In the genomic region with DNA sequence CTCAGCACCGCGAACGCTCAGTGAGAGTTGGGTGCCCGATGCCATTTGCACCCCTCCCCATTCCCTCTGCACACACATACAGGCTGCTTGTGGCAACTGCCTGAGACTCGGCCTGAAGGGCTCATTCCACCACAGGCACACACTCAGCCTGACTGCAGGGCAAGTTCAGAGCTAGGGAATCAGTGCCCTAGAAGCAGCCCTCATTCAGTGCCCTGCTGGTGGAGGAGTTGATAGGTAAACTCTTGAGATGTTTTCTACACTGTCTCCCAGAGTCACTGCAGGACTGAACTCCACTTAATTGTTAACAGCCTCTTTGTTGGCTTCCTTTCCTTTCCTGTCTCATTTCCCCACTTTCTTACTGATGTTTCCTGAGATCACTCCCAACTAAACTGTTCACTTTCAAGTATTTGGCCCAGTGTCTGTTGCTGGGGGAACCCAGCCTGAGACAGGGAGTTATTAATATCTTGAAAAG, we compare ENCODE assay signal across 13 cellular contexts. TPM values are rescaled to one million over a fixed set of nuclear protein-coding genes. Genes with fewer than 3 reads are reported as not detected.
DNase-seq lines count a peak whose midpoint lies in the region; ATAC-seq, FAIRE-seq and TF ChIP-seq lines count a peak whose summit lies in the region.
"Had no signal": no experiment of that assay in that cellular context is flagged by ENCODE, and none has a peak within 500 bp of the region (broad histone marks: within the 10 kb centered on the region; RNA-seq: fewer than 3 reads in every experiment).

No MANE protein-coding gene starts in this region.

- no peak overlapping the region for H3K14ac ChIP-seq in H1 (ENCODE audit: insufficient read length)

- H3K4me1 ChIP-seq in H1 (replicated peaks in 1 of 4; ENCODE audit: control insufficient read depth in 3 of 4, insufficient read depth in 4 of 4, low read length in 3 of 4) (peaks cover 0 to 7% (median 1%) of the 10 kb centered on the region in 4 experiments; a peak in 3 of 7 replicates), thoracic aorta (ENCODE audit: control insufficient read depth in 1 of 2, low read depth in 2 of 2) (peaks cover 25 to 39% of the 10 kb centered on the region in 2 donors)

- H3K18ac ChIP-seq in H1 (ENCODE audit: extremely low read depth, low read length), result no peak overlapping the region; the same call in 1 of the 2 replicates

- no peak overlapping the region for H3K4me2 ChIP-seq in H1 (ENCODE audit: insufficient read depth in 1 of 2, low read depth in 2 of 2, low read length in 2 of 2)

- H2BK15ac ChIP-seq in H1 (ENCODE audit: low read length), result no peak overlapping the region

- POLR2A ChIA-PET in H1 (lab: Charles Lee; ENCODE audit: partially characterized antibody), result interaction anchor here (1.0 kb wide), 1 partner anchor 26 kb away, joined by 3 read pairs; a partner anchor contains a TSS

- ATAC-seq in thoracic aorta (ENCODE audit: insufficient number of reproducible peaks, low FRiP score, low read depth) (no peak), GM18517 (IDR thresholded peaks at IDR 0.05; ENCODE audit: unreplicated experiment) (no peak)
- ATAC-seq: activated CD8-positive, alpha-beta T cell treated with anti-CD3 and anti-CD28 coated beads, Interleukin-2, amount 10 ng/mL, durations not matched to agents 7 days and 5 days; T-helper 17 cell had no signal

- H2AK5ac ChIP-seq in H1 (ENCODE audit: low read depth, low read length), result no peak overlapping the region

- peak overlapping the region; percentile 16 for H4K91ac ChIP-seq in H1 (replicated peaks; ENCODE audit: insufficient read length, low read length)

- H3K56ac ChIP-seq in H1 (replicated peaks; ENCODE audit: insufficient read length, low read depth, low read length), result no peak overlapping the region

- H3K23me2 ChIP-seq in H1 (ENCODE audit: low read depth, low read length), result no peaks in the 10 kb centered on the region

- H3K36me3 ChIP-seq in H1 (ENCODE audit: control insufficient read depth in 2 of 4, insufficient read depth in 4 of 4, low read length in 3 of 4), result no peaks in the 10 kb centered on the region
- no peaks in the 10 kb centered on the region for H3K36me3 ChIP-seq in thoracic aorta

- H2BK120ac ChIP-seq in H1 (replicated peaks; ENCODE audit: low read depth, low read length), result no peak overlapping the region

- peak; percentile 21 for DNase-seq in NB4 (ENCODE audit: low read depth)
- no peak for DNase-seq in H1 (ENCODE audit: low read depth in 1 of 2, low spot score in 2 of 2)
- peak; percentile 67 for DNase-seq in midbrain (lab: John Stamatoyannopoulos, UW)
- DNase-seq in thoracic aorta (ENCODE audit: low spot score), result no peak
- no peak for DNase-seq in NCI-H2171 (lab: John Stamatoyannopoulos, UW)
- no peak for DNase-seq in GF-D8 (lab: John Stamatoyannopoulos, UW)
- no peak for DNase-seq in SW480 (ENCODE audit: low spot score)
- DNase-seq: activated CD8-positive, alpha-beta T cell treated with anti-CD3 and anti-CD28 coated beads, Interleukin-2, amount 10 ng/mL, durations not matched to agents 7 days and 5 days; activated naive CD8-positive, alpha-beta T cell treated with anti-CD3 and anti-CD28 coated beads for 36 hours; Caco-2; NCI-H2081; T-helper 17 cell had no signal

- CTCF ChIA-PET in H1 (lab: Charles Lee; ENCODE audit: partially characterized antibody), result interaction anchor here (0.9 to 3.4 kb wide), 2 partner anchors 10 to 70 kb away, joined by 3 to 8 read pairs; no protein-coding TSS in a partner anchor

- TF ChIP-seq EP300 in H1 (IDR thresholded peaks at IDR 0.05; ENCODE audit: borderline replicate concordance in 1 of 2, low read depth in 2 of 2, low read length in 2 of 2), result no peak

- H3K4ac ChIP-seq in H1 (replicated peaks; ENCODE audit: insufficient read length, low read depth, low read length), result no peak overlapping the region

- H3K4me3 ChIP-seq in NB4 (ENCODE audit: low read depth, low read length) (no peak overlapping the region), H1 (ENCODE audit: extremely low read depth in 1 of 4, insufficient read depth in 2 of 4, low read depth in 3 of 4, low read length in 4 of 4) (no peak overlapping the region), thoracic aorta (peak overlapping the region; percentile 6)

- TF ChIP-seq CTCF in NB4 (IDR thresholded peaks at IDR 0.05; ENCODE audit: low read depth, low read length), result no peak
- no peak for TF ChIP-seq CTCF in H1 (IDR thresholded peaks at IDR 0.05; ENCODE audit: control extremely low read depth in 1 of 3, insufficient read depth in 1 of 3, low read depth in 1 of 3, low read length in 3 of 3)
- TF ChIP-seq CTCF in thoracic aorta (IDR thresholded peaks at IDR 0.05), result no peak

- WGBS in H1 (ENCODE audit: extremely low coverage in 1 of 2, insufficient coverage in 1 of 2, insufficient read length in 1 of 2, insufficient replicate concordance in 2 of 2, low coverage in 1 of 2, low lambda C conversion rate in 2 of 2, missing lambda C conversion rate in 1 of 2), 2 experiments, result 93% methylated on average over 5 of the region's 5 CpGs; no CpG with 5 or more reads in 1 of the 2 experiments

- no peak overlapping the region for H4K5ac ChIP-seq in H1 (ENCODE audit: insufficient read length, low read depth, low read length)

- H3K27me3 ChIP-seq in H1 (replicated peaks in 1 of 4; ENCODE audit: control insufficient read depth in 3 of 4, extremely low read depth in 1 of 4, insufficient read depth in 3 of 4, low read length in 3 of 4), result no peaks in the 10 kb centered on the region
- no peaks in the 10 kb centered on the region for H3K27me3 ChIP-seq in thoracic aorta (replicated peaks; ENCODE audit: insufficient read depth)

- FAIRE-seq in H1 (lab: Jason Lieb, UNC), result no peak

- no peaks in the 10 kb centered on the region for H3K79me1 ChIP-seq in H1 (ENCODE audit: low read depth, low read length)

- TF ChIP-seq RAD21 in H1 (IDR thresholded peaks at IDR 0.05 in 1 of 2, conservative IDR thresholded peaks at IDR 0.05 in 1 of 2; ENCODE audit: low read depth in 2 of 2, low read length in 2 of 2), result no peak

- H3K23ac ChIP-seq in H1 (ENCODE audit: insufficient read length), result no peak overlapping the region

- H2BK20ac ChIP-seq in H1 (ENCODE audit: low read length), result 0 out of 2 replicates have a peak overlapping the region, but pooled peaks have one; percentile 17

- no peaks in the 10 kb centered on the region for H3K79me2 ChIP-seq in H1 (ENCODE audit: control insufficient read depth in 1 of 2, insufficient read depth in 2 of 2, low read length in 2 of 2)

- no peaks in the 10 kb centered on the region for H4K20me1 ChIP-seq in H1 (replicated peaks in 1 of 2; ENCODE audit: control insufficient read depth in 1 of 2, insufficient read depth in 2 of 2, low read length in 2 of 2)

- H3K9me3 ChIP-seq in H1 (ENCODE audit: insufficient read depth in 2 of 2, low read depth in 1 of 2, low read length in 1 of 2) (no peaks in the 10 kb centered on the region), thoracic aorta (no peaks in the 10 kb centered on the region)
- H3K9me3 ChIP-seq: Caco-2 had no signal

- TF ChIP-seq POLR2A in NB4 (IDR thresholded peaks at IDR 0.05; ENCODE audit: extremely low read depth, insufficient read length), result no peak
- TF ChIP-seq POLR2A in H1 (IDR thresholded peaks at IDR 0.05; ENCODE audit: control extremely low read depth in 1 of 2, low read depth in 2 of 2, low read length in 2 of 2), result no peak

- H2AFZ ChIP-seq in H1 (ENCODE audit: low read length), result peak overlapping the region; percentile 66

- H3K27ac ChIP-seq in H1 (ENCODE audit: low read depth, low read length), result no peak overlapping the region
- H3K27ac ChIP-seq in thoracic aorta, result peak overlapping the region; percentile 72 to 81

- no peak overlapping the region for H3K9ac ChIP-seq in H1 (replicated peaks in 1 of 4; ENCODE audit: extremely low read depth in 1 of 4, low read depth in 3 of 4, low read length in 3 of 4)

- H2BK5ac ChIP-seq in H1 (ENCODE audit: low read depth, low read length), result no peak overlapping the region

- no peak overlapping the region for H2BK12ac ChIP-seq in H1 (ENCODE audit: low read depth, low read length)

- H4K8ac ChIP-seq in H1 (ENCODE audit: extremely low read depth, insufficient read depth, low read length), result no peak overlapping the region

TF ChIP-seq in H1, 55 proteins besides CTCF, POLR2A, EP300 and RAD21:
- no peak for TF ChIP-seq SP4 (IDR thresholded peaks at IDR 0.05; ENCODE audit: low read length)

RNA-seq across cellular contexts. Expression of a gene that starts 16.9 kb away (rescaled TPM):
- 0.61 and 0.93 TPM in 2 replicates for total RNA-seq in H1 (2021; fragmentation: NEBNext Ultra II Directional; extraction: Animal tissue kit (Norgen Biotek cat#: 25700))
- polyA plus RNA-seq in H1 (2011; rRNA removed), result 0.25 and 0.39 TPM in 2 replicates
- polyA plus RNA-seq in H1 (2011; cell fraction: cytosol; rRNA removed), result 1.0 TPM
- 0.53 TPM for polyA plus RNA-seq in H1 (2011; cell fraction: nucleus; rRNA removed)
- polyA plus RNA-seq in H1 (2012, experiment 1 of 2), result 0.57 to 0.86 TPM (median 0.72 TPM) in 4 replicates
- polyA plus RNA-seq in H1 (2012, experiment 2 of 2), result not detected
- polyA plus RNA-seq in H1 (2013, experiment 1 of 2), result 0.43 TPM
- polyA plus RNA-seq in H1 (2013, experiment 2 of 2), result 0.37 TPM
- polyA minus RNA-seq in H1 (2011; rRNA and poly(A)+ RNA removed), result 0.32 and 0.46 TPM in 2 replicates
- polyA minus RNA-seq in H1 (2011; cell fraction: cytosol; rRNA and poly(A)+ RNA removed), result not detected
- polyA minus RNA-seq in H1 (2011; cell fraction: nucleus; rRNA and poly(A)+ RNA removed), result not detected
- total RNA-seq in thoracic aorta, result not detected
- total RNA-seq: T-helper 17 cell had no signal

RNA-seq across cellular contexts. Expression of a gene that starts 26.1 kb away (rescaled TPM):
- 82.9 and 91.1 TPM in 2 replicates for total RNA-seq in H1 (2021; fragmentation: NEBNext Ultra II Directional; extraction: Animal tissue kit (Norgen Biotek cat#: 25700))
- 30.5 and 42.0 TPM in 2 replicates for polyA plus RNA-seq in H1 (2011; rRNA removed)
- polyA plus RNA-seq in H1 (2011; cell fraction: cytosol; rRNA removed), result 38.2 TPM
- polyA plus RNA-seq in H1 (2011; cell fraction: nucleus; rRNA removed), result 42.5 TPM
- polyA plus RNA-seq in H1 (2012, experiment 1 of 2), result 28.9 to 58.1 TPM (median 40.4 TPM) in 4 replicates
- polyA plus RNA-seq in H1 (2012, experiment 2 of 2), result 18.1 TPM
- polyA plus RNA-seq in H1 (2013, experiment 1 of 2), result 21.2 TPM
- 19.8 TPM for polyA plus RNA-seq in H1 (2013, experiment 2 of 2)
- 33.1 and 37.7 TPM in 2 replicates for polyA minus RNA-seq in H1 (2011; rRNA and poly(A)+ RNA removed)
- 69.5 TPM for polyA minus RNA-seq in H1 (2011; cell fraction: cytosol; rRNA and poly(A)+ RNA removed)
- polyA minus RNA-seq in H1 (2011; cell fraction: nucleus; rRNA and poly(A)+ RNA removed), result 35.2 TPM
- total RNA-seq in thoracic aorta, result 10 to 100 TPM; 28.5 to 33.7 TPM

Comparison
In these comparisons a context has a peak if more than half of its experiments do, and no peak if none do; other contexts are left out.
1. DNase-seq: peak in NB4 (single experiment) and midbrain (single experiment); none in H1 (0 of 2), thoracic aorta (single experiment), NCI-H2171 (single experiment), GF-D8 (single experiment) and SW480 (single experiment).